In genomic region chr1:222250376-222250775, GRCh38 we compare ENCODE assay signal across 19 cellular contexts.
DNase-seq lines count a peak whose midpoint lies in the region; ATAC-seq and TF ChIP-seq lines count a peak whose summit lies in the region.
"Had no signal": no experiment of that assay in that cellular context is flagged by ENCODE, and none has a peak within 500 bp of the region (broad histone marks: within the 10 kb centered on the region; RNA-seq: fewer than 3 reads in every experiment).

No MANE protein-coding gene starts in this region.

- no peak overlapping the region for H2AFZ ChIP-seq in IMR-90 (replicated peaks; ENCODE audit: low read length, poor library complexity)

- TF ChIP-seq EP300 in esophagus muscularis mucosa (IDR thresholded peaks at IDR 0.05) = no peak

- H4K8ac ChIP-seq in IMR-90 (ENCODE audit: low read depth in 2 of 2, low read length in 2 of 2) = no peak overlapping the region

- no peak overlapping the region for H2BK120ac ChIP-seq in IMR-90 (ENCODE audit: low read depth, low read length)

- no peak overlapping the region for H3K18ac ChIP-seq in IMR-90 (ENCODE audit: low read depth, low read length)

- TF ChIP-seq POLR2A in IMR-90 (IDR thresholded peaks at IDR 0.05; ENCODE audit: low read depth, low read length) = no peak
- no peak for TF ChIP-seq POLR2A in esophagus muscularis mucosa (IDR thresholded peaks at IDR 0.05; ENCODE audit: low read depth)
- no peak for TF ChIP-seq POLR2A in prostate gland (IDR thresholded peaks at IDR 0.05)

- H2BK5ac ChIP-seq in IMR-90 (ENCODE audit: low read depth, low read length, poor library complexity, severe bottlenecking) = no peak overlapping the region

- TF ChIP-seq RAD21 in IMR-90 (IDR thresholded peaks at IDR 0.05; ENCODE audit: low read length) = no peak

- H3K9me1 ChIP-seq in IMR-90 (ENCODE audit: insufficient read depth, low read length) = peaks cover 2% of the 10 kb centered on the region; the same call in 1 of the 2 replicates

- H3K9ac ChIP-seq in IMR-90 (ENCODE audit: low read depth, low read length) = no peak overlapping the region

- CTCF ChIA-PET in BJ (lab: Yijun Ruan, JAX) (interaction anchor here (1.0 to 1.4 kb wide), 2 partner anchors 9 to 205 kb away, joined by 3 to 4 read pairs; no protein-coding TSS in a partner anchor), IMR-90 (lab: Yijun Ruan, JAX) (interaction anchor here (1.1 kb wide), 1 partner anchor 204 kb away, joined by 3 read pairs; no protein-coding TSS in a partner anchor)

- H3K4me1 ChIP-seq in IMR-90 (ENCODE audit: control insufficient read depth, insufficient read depth, low read length) (peaks cover 4% of the 10 kb centered on the region), esophagus muscularis mucosa (no peaks in the 10 kb centered on the region), prostate gland (replicated peaks) (no peaks in the 10 kb centered on the region)
- H3K4me1 ChIP-seq: HAP-1 had no signal

- H2AK5ac ChIP-seq in IMR-90 (ENCODE audit: low read depth, low read length) = no peak overlapping the region

- ATAC-seq in IMR-90 (ENCODE audit: low read depth) (peak; percentile 98), HG02884 (IDR thresholded peaks at IDR 0.05; ENCODE audit: unreplicated experiment) (no peak), HG03159 (IDR thresholded peaks at IDR 0.05; ENCODE audit: unreplicated experiment) (no peak)
- ATAC-seq: PC-3 had no signal

- no peak overlapping the region for H3K14ac ChIP-seq in IMR-90 (replicated peaks; ENCODE audit: low read depth, low read length)

- no peak overlapping the region for H4K5ac ChIP-seq in IMR-90 (ENCODE audit: low read depth, low read length)

- no peak overlapping the region for H3K23ac ChIP-seq in IMR-90 (ENCODE audit: low read depth, low read length)

- POLR2A ChIA-PET in BJ (lab: Charles Lee) (no interaction called here), IMR-90 (lab: Charles Lee; ENCODE audit: unreplicated experiment) (no interaction called here)

- no TSS peak for BruUV-seq in IMR-90 (replicated peaks; lab: Mats Ljungman, UMichigan)

- H3K56ac ChIP-seq in IMR-90 (ENCODE audit: extremely low read depth, insufficient read depth, low read length) = no peak overlapping the region

- H3K4ac ChIP-seq in IMR-90 (ENCODE audit: low read depth, low read length) = no peak overlapping the region

- intact Hi-C loops in IMR-90 (cut with micrococcal nuclease) (no loop called here), esophagus muscularis mucosa (cut with DNase I) (no loop called here), prostate gland (cut with DNase I) (no loop called here)

- no peak overlapping the region for H4K91ac ChIP-seq in IMR-90 (ENCODE audit: insufficient read depth, low read depth, low read length)

- no peaks in the 10 kb centered on the region for H4K20me1 ChIP-seq in IMR-90 (ENCODE audit: insufficient read depth, low read length)

- dilution Hi-C loops in IMR-90 (cut with HindIII; ENCODE audit: low sequenced_read_pairs, unreplicated experiment) = no loop called here

- H3K27me3 ChIP-seq in BJ (ENCODE audit: control insufficient read depth, insufficient read depth, low read length) = no peaks in the 10 kb centered on the region
- H3K27me3 ChIP-seq in IMR-90 (ENCODE audit: control insufficient read depth, insufficient read depth, low read length) = no peaks in the 10 kb centered on the region
- H3K27me3 ChIP-seq in esophagus muscularis mucosa = no peaks in the 10 kb centered on the region
- no peaks in the 10 kb centered on the region for H3K27me3 ChIP-seq in prostate gland (replicated peaks; ENCODE audit: insufficient read depth)
- H3K27me3 ChIP-seq: SJSA1 had no signal

- H3K36me3 ChIP-seq in BJ (ENCODE audit: control insufficient read depth, insufficient read depth, low read length) (no peaks in the 10 kb centered on the region), IMR-90 (ENCODE audit: control insufficient read depth, insufficient read depth, low read length) (no peaks in the 10 kb centered on the region), esophagus muscularis mucosa (no peaks in the 10 kb centered on the region), prostate gland (no peaks in the 10 kb centered on the region)
- H3K36me3 ChIP-seq: HAP-1, SJSA1 had no signal

- H2BK15ac ChIP-seq in IMR-90 (ENCODE audit: low read depth, low read length) = no peak overlapping the region

- in situ Hi-C loops in IMR-90 (cut with MboI; ENCODE audit: low sequenced_read_pairs) = no loop called here

- H3K27ac ChIP-seq in IMR-90 (ENCODE audit: insufficient read depth, low read length) (peak overlapping the region; percentile 37; the same call in 1 of the 2 replicates), esophagus muscularis mucosa (replicated peaks in 1 of 4) (no peak overlapping the region), prostate gland (no peak overlapping the region)
- H3K27ac ChIP-seq: SJSA1 had no signal

- DNase-seq in BJ (ENCODE audit: low read depth) (peak; percentile 55), IMR-90 (peak; percentile 60), esophagus muscularis mucosa (ENCODE audit: extremely low spot score) (peak; percentile 19), stromal cell of bone marrow (ENCODE audit: low read depth) (peak; percentile 61), prostate gland (ENCODE audit: low spot score) (no peak)
- DNase-seq: Calu3; CD4-positive, alpha-beta T cell; DMS79 treated with DMSO at 0.1 percent for 48 hours; GF-D8; NCI-H146; NCI-H345; NCI-H526 treated with DMSO at 0.1 percent for 48 hours; NK-92 treated with Interleukin-12 subunit alpha and Interleukin-12 subunit beta, amount 100 ng/mL, for 24 hours; PC-3; SW 1271 had no signal

- no peak overlapping the region for H3K4me2 ChIP-seq in IMR-90 (ENCODE audit: low read depth, low read length)

- no peaks in the 10 kb centered on the region for H3K79me1 ChIP-seq in IMR-90 (ENCODE audit: low read depth in 1 of 2, low read length in 2 of 2)

- H3K4me3 ChIP-seq in BJ (ENCODE audit: low read depth, low read length) = no peak overlapping the region
- no peak overlapping the region for H3K4me3 ChIP-seq in IMR-90 (ENCODE audit: insufficient read depth, low read depth, low read length)
- no peak overlapping the region for H3K4me3 ChIP-seq in esophagus muscularis mucosa
- no peak overlapping the region for H3K4me3 ChIP-seq in prostate gland
- H3K4me3 ChIP-seq: HAP-1, SJSA1 had no signal

- H2AK9ac ChIP-seq in IMR-90 (replicated peaks; ENCODE audit: low read depth, low read length, poor library complexity) = no peak overlapping the region

- no peak for TF ChIP-seq CTCF in BJ (IDR thresholded peaks at IDR 0.05; ENCODE audit: insufficient read depth, low read depth, low read length)
- no peak for TF ChIP-seq CTCF in IMR-90 (conservative IDR thresholded peaks at IDR 0.05; ENCODE audit: low read depth, low read length)
- no peak for TF ChIP-seq CTCF in esophagus muscularis mucosa (IDR thresholded peaks at IDR 0.05)
- TF ChIP-seq CTCF in prostate gland (IDR thresholded peaks at IDR 0.05) = no peak

- H3K9me3 ChIP-seq in IMR-90 (ENCODE audit: control insufficient read depth, insufficient read depth, low read length) = no peaks in the 10 kb centered on the region; the same call in 1 of the 2 replicates
- peaks cover 0 to 14% (median 3%) of the 10 kb centered on the region in 4 donors for H3K9me3 ChIP-seq in esophagus muscularis mucosa
- no peaks in the 10 kb centered on the region for H3K9me3 ChIP-seq in prostate gland
- H3K9me3 ChIP-seq: HAP-1, SJSA1 had no signal

- H2BK20ac ChIP-seq in IMR-90 (ENCODE audit: low read depth, low read length) = no peak overlapping the region

TF ChIP-seq in IMR-90, 13 proteins besides CTCF, POLR2A, EP300 and RAD21:
- TF ChIP-seq FOS (IDR thresholded peaks at IDR 0.05; ENCODE audit: low read depth, low read length) = no peak
- no peak for TF ChIP-seq CHD1 (IDR thresholded peaks at IDR 0.05; ENCODE audit: low read depth, low read length)
- TF ChIP-seq USF2 (IDR thresholded peaks at IDR 0.05; ENCODE audit: low read depth, low read length) = no peak
- no peak for TF ChIP-seq RFX5 (IDR thresholded peaks at IDR 0.05; ENCODE audit: low read depth, low read length)
- no peak for TF ChIP-seq ELK1 (IDR thresholded peaks at IDR 0.05; ENCODE audit: borderline replicate concordance, low read depth, low read length)
- no peak for TF ChIP-seq MXI1 (IDR thresholded peaks at IDR 0.05; ENCODE audit: borderline replicate concordance, low read depth, low read length)
- TF ChIP-seq CEBPB (IDR thresholded peaks at IDR 0.05; ENCODE audit: low read depth, low read length) = no peak; the same call in 1 of the 2 replicates
- TF ChIP-seq SMC3 (IDR thresholded peaks at IDR 0.05; ENCODE audit: low read depth, low read length) = no peak
- no peak for TF ChIP-seq MAFK (IDR thresholded peaks at IDR 0.05; ENCODE audit: low read depth, low read length)
- no peak for TF ChIP-seq RCOR1 (IDR thresholded peaks at IDR 0.05; ENCODE audit: insufficient replicate concordance, low read length)
- TF ChIP-seq NFE2L2 (IDR thresholded peaks at IDR 0.05; ENCODE audit: low read depth, low read length) = no peak
- no peak for TF ChIP-seq MAZ (IDR thresholded peaks at IDR 0.05; ENCODE audit: borderline replicate concordance, low read depth, low read length)
- no peak for TF ChIP-seq BHLHE40 (IDR thresholded peaks at IDR 0.05; ENCODE audit: low read depth, low read length)
TF ChIP-seq in IMR-90: peak in this region for 0.
